Comparison of ENCODE assay signal across 1 cellular context in the genomic region with DNA sequence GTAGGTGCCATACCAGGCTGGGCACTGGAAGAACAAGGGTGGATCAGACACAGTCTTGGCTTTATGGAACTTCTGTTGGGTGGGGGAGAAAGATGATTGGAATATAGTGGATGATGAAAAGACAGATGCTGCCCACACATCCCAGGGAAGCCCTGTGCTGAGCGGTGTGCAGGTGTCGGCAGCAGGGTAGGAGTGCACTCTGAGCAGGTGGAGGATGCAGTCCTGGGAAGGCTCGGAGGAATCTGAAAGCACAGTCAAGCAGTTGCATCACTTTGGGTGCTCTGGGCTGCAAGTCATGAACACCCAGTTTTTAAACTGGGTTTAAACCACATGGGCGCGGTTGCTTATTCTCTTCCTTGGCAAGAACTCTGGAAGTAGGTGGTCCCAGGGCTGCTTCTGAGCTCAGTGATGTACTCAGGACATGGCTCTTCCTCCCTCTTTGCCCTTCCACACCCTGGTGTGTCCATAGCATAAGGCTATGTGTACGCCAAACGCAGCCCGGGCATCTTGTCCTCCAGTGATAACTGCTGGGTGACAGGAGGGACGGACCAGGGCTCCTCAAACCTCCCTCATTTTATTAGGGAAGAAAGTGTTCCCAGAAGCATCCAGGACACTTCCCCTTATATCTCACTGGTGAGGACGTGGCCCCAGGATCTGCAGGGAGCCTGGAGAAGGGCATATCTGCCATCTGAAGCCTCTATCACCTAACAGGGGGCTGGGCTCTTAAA.
TF ChIP-seq lines count a peak whose summit lies in the region.

No MANE protein-coding gene starts in this region.

TF ChIP-seq in HepG2, 621 proteins besides CTCF, POLR2A, EP300 and RAD21:
- TF ChIP-seq KLF15 (CRISPR knock-in tag; IDR thresholded peaks at IDR 0.05; ENCODE audit: borderline replicate concordance) (no peak), ZNF281 (CRISPR knock-in tag; IDR thresholded peaks at IDR 0.05; ENCODE audit: borderline replicate concordance) (no peak), POLR2AphosphoS2 (IDR thresholded peaks at IDR 0.05; ENCODE audit: low read depth, low read length) (no peak), ISL2 (CRISPR knock-in tag; IDR thresholded peaks at IDR 0.05) (no peak)
- TF ChIP-seq, protein P1, sequence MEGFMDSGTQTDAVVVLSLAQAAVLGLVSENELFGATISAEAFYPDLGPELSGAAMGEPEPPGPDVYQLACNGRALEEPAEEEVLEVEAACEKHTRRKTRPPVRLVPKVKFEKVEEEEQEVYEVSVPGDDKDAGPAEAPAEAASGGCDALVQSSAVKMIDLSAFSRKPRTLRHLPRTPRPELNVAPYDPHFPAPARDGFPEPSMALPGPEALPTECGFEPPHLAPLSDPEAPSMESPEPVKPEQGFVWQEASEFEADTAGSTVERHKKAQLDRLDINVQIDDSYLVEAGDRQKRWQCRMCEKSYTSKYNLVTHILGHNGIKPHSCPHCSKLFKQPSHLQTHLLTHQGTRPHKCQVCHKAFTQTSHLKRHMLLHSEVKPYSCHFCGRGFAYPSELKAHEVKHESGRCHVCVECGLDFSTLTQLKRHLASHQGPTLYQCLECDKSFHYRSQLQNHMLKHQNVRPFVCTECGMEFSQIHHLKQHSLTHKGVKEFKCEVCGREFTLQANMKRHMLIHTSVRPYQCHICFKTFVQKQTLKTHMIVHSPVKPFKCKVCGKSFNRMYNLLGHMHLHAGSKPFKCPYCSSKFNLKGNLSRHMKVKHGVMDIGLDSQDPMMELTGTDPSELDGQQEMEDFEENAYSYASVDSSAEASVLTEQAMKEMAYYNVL (CRISPR knock-in tag; IDR thresholded peaks at IDR 0.05; ENCODE audit: borderline replicate concordance): no peak
TF ChIP-seq in HepG2: peak in this region for 0.
